Comparison of ENCODE assay signal across 8 cellular contexts in genomic region chr1:43991200-43991475, GRCh38. TPM values are rescaled to one million over a fixed set of nuclear protein-coding genes. Genes with fewer than 3 reads are reported as not detected.
A peak's percentile ranks its signal among the peaks of the same experiment; 100 is the strongest.
DNase-seq lines count a peak whose midpoint lies in the region; ATAC-seq and TF ChIP-seq lines count a peak whose summit lies in the region.

No MANE protein-coding gene starts in this region.

- DNase-seq in activated naive CD4-positive, alpha-beta T cell treated with anti-CD3 and anti-CD28 coated beads for 36 hours, result no peak
- DNase-seq in activated naive CD4-positive, alpha-beta T cell treated with anti-CD3 and anti-CD28 coated beads, Interleukin-2, amount 50 U/mL, for 16 hours, result no peak
- DNase-seq in adrenal gland (no peak), right lobe of liver (no peak), transverse colon (no peak), 8988T (no peak)
- no peak for DNase-seq in activated CD4-positive, alpha-beta T cell treated with anti-CD3 and anti-CD28 coated beads, Interleukin-2, amount 50 U/mL, for 4 hours

- H3K36me3 ChIP-seq in adrenal gland (replicated peaks in 1 of 2) (no peaks in the 10 kb centered on the region), right lobe of liver (no peaks in the 10 kb centered on the region), transverse colon (no peaks in the 10 kb centered on the region)

- H3K4me3 ChIP-seq in adrenal gland, result peak overlapping the region in 2 of 4 donors; percentile 72 to 73
- peak overlapping the region; percentile 54 to 75 (median 61) for H3K4me3 ChIP-seq in right lobe of liver
- peak overlapping the region; percentile 31 to 64 (median 58) for H3K4me3 ChIP-seq in transverse colon

- ATAC-seq in right lobe of liver, result no peak
- no peak for ATAC-seq in HG03439 (IDR thresholded peaks at IDR 0.05; ENCODE audit: unreplicated experiment)

- peak overlapping the region; percentile 20 to 82 (median 79) for H3K27ac ChIP-seq in adrenal gland
- peak overlapping the region; percentile 54 to 68 (median 66) for H3K27ac ChIP-seq in right lobe of liver
- H3K27ac ChIP-seq in transverse colon, result peak overlapping the region; percentile 83 to 88 (median 87)

- TF ChIP-seq CTCF in adrenal gland (IDR thresholded peaks at IDR 0.05) (no peak), right lobe of liver (IDR thresholded peaks at IDR 0.05) (no peak), transverse colon (IDR thresholded peaks at IDR 0.05) (no peak)

- TF ChIP-seq POLR2A in adrenal gland (IDR thresholded peaks at IDR 0.05), result no peak
- no peak for TF ChIP-seq POLR2A in right lobe of liver (IDR thresholded peaks at IDR 0.05)
- no peak for TF ChIP-seq POLR2A in transverse colon (IDR thresholded peaks at IDR 0.05)

- H3K4me1 ChIP-seq in adrenal gland (replicated peaks in 1 of 2) (peaks cover 7 to 11% of the 10 kb centered on the region in 2 donors), right lobe of liver (peaks cover 0 to 22% (median 1%) of the 10 kb centered on the region in 4 donors), transverse colon (peaks cover 5 to 32% (median 22%) of the 10 kb centered on the region in 4 donors)

- TF ChIP-seq EP300 in transverse colon (IDR thresholded peaks at IDR 0.05; ENCODE audit: low read depth), result no peak

- WGBS in adrenal gland, 4 donors, result 0 to 3% (median 2%) methylated on average over 4 to 10 of the region's 10 CpGs
- WGBS in right lobe of liver (ENCODE audit: insufficient coverage, low coverage, low lambda C conversion rate, missing lambda C conversion rate), result 0% methylated on average over 8 of the region's 10 CpGs
- 0% methylated on average over 8 of the region's 10 CpGs; no CpG with 5 or more reads in 1 of the 2 donors for WGBS in transverse colon (ENCODE audit: low coverage in 1 of 2), 2 donors

- no peaks in the 10 kb centered on the region for H3K27me3 ChIP-seq in adrenal gland
- no peaks in the 10 kb centered on the region for H3K27me3 ChIP-seq in right lobe of liver
- no peaks in the 10 kb centered on the region for H3K27me3 ChIP-seq in transverse colon

- in situ Hi-C loops in transverse colon (cut with MboI; ENCODE audit: low pct_ligation_motif_present in 1 of 4, low pct_unique_long_range_greater_than_20kb in 1 of 4, low sequenced_read_pairs in 3 of 4), result loop anchor here in 1 of 4 donors (10.0 kb wide), 1 partner anchor 54 kb away; no protein-coding TSS in a partner anchor

- intact Hi-C loops in activated naive CD4-positive, alpha-beta T cell treated with anti-CD3 and anti-CD28 coated beads for 36 hours (cut with micrococcal nuclease), result loop anchor here (1.0 to 5.0 kb wide), 5 partner anchors 17 to 339 kb away; partner anchors contain the start of genes ATP6V0B, IPO13 and KDM4A
- intact Hi-C loops in adrenal gland (cut with DNase I) (no loop called here), right lobe of liver (cut with DNase I) (no loop called here), transverse colon (cut with DNase I; ENCODE audit: low total_unique reads) (no loop called here)

- H3K27me3 Mint-ChIP-seq in activated naive CD4-positive, alpha-beta T cell treated with anti-CD3 and anti-CD28 coated beads for 36 hours (ENCODE audit: low read depth), result no peaks in the 10 kb centered on the region

- H3K4me3 Mint-ChIP-seq in activated naive CD4-positive, alpha-beta T cell treated with anti-CD3 and anti-CD28 coated beads for 36 hours, result peak overlapping the region; percentile 89

- peaks cover 5% of the 10 kb centered on the region for H3K4me1 Mint-ChIP-seq in activated naive CD4-positive, alpha-beta T cell treated with anti-CD3 and anti-CD28 coated beads for 36 hours (ENCODE audit: low read depth)

- no peaks in the 10 kb centered on the region for H3K9me3 ChIP-seq in adrenal gland (replicated peaks in 1 of 3)
- no peaks in the 10 kb centered on the region for H3K9me3 ChIP-seq in right lobe of liver
- H3K9me3 ChIP-seq in transverse colon, result no peaks in the 10 kb centered on the region

- H3K9me3 Mint-ChIP-seq in activated naive CD4-positive, alpha-beta T cell treated with anti-CD3 and anti-CD28 coated beads for 36 hours, result no peaks in the 10 kb centered on the region

- no peak overlapping the region for H3K27ac Mint-ChIP-seq in activated naive CD4-positive, alpha-beta T cell treated with anti-CD3 and anti-CD28 coated beads for 36 hours

- CTCF ChIA-PET in activated naive CD4-positive, alpha-beta T cell treated with anti-CD3 and anti-CD28 coated beads for 36 hours (lab: Charles Lee), result interaction anchor here (1.8 kb wide), 1 partner anchor 57 kb away, joined by 4 read pairs; no protein-coding TSS in a partner anchor

- H3K36me3 Mint-ChIP-seq in activated naive CD4-positive, alpha-beta T cell treated with anti-CD3 and anti-CD28 coated beads for 36 hours (ENCODE audit: low read depth), result no peaks in the 10 kb centered on the region

RNA-seq across cellular contexts. Expression of gene CCDC24, which starts 0.3 kb away (rescaled TPM):
- total RNA-seq in activated naive CD4-positive, alpha-beta T cell treated with anti-CD3 and anti-CD28 coated beads for 36 hours, result 1 to 10 TPM in 1 of 2 experiments, under 1 TPM in 1; 0.91 to 1.6 TPM
- total RNA-seq in adrenal gland, result 10 to 100 TPM in 5 of 8 donors, 1 to 10 TPM in 3; 5.8 to 16.8 (median 11.7) TPM
- 10 to 100 TPM in 2 of 3 donors, 1 to 10 TPM in 1; 3.1 to 53.5 (median 52.5) TPM for polyA plus RNA-seq in adrenal gland
- total RNA-seq in right lobe of liver, result 1 to 10 TPM; 2.2 to 8.4 (median 3.5) TPM
- total RNA-seq in transverse colon, result 10 to 100 TPM; 13.8 to 22.0 (median 17.6) TPM

RNA-seq across cellular contexts. Expression of gene B4GALT2, which starts 12.1 kb away (rescaled TPM):
- total RNA-seq in activated naive CD4-positive, alpha-beta T cell treated with anti-CD3 and anti-CD28 coated beads for 36 hours, result 10 to 100 TPM; 18.7 to 19.2 TPM
- 10 to 100 TPM; 18.8 to 47.9 (median 28.0) TPM for total RNA-seq in adrenal gland
- polyA plus RNA-seq in adrenal gland, result 10 to 100 TPM; 18.2 to 34.3 (median 24.1) TPM
- total RNA-seq in right lobe of liver, result 10 to 100 TPM; 13.4 to 49.5 (median 18.5) TPM
- total RNA-seq in transverse colon, result 10 to 100 TPM; 16.5 to 19.5 (median 18.6) TPM

RNA-seq across cellular contexts. Expression of gene ATP6V0B, which starts 16.4 kb away (rescaled TPM):
- 10 to 100 TPM; 44.2 to 52.6 TPM for total RNA-seq in activated naive CD4-positive, alpha-beta T cell treated with anti-CD3 and anti-CD28 coated beads for 36 hours
- total RNA-seq in adrenal gland (100 to 1,000 TPM; 177 to 318 (median 216) TPM), right lobe of liver (100 to 1,000 TPM in 2 of 6 experiments, 10 to 100 TPM in 4; 64.4 to 142 (median 76.9) TPM), transverse colon (100 to 1,000 TPM in 2 of 4 donors, 10 to 100 TPM in 2; 29.2 to 203 (median 97.9) TPM)
- polyA plus RNA-seq in adrenal gland, result 100 to 1,000 TPM; 141 to 302 (median 161) TPM

RNA-seq across cellular contexts. Expression of gene DPH2, which starts 21.3 kb away (rescaled TPM):
- 10 to 100 TPM; 22.2 to 27.7 TPM for total RNA-seq in activated naive CD4-positive, alpha-beta T cell treated with anti-CD3 and anti-CD28 coated beads for 36 hours
- 10 to 100 TPM; 12.0 to 48.0 (median 22.0) TPM for total RNA-seq in adrenal gland
- 10 to 100 TPM; 19.1 to 29.1 (median 24.6) TPM for polyA plus RNA-seq in adrenal gland
- total RNA-seq in right lobe of liver, result 10 to 100 TPM in 5 of 6 experiments, 1 to 10 TPM in 1; 8.9 to 27.5 (median 12.0) TPM
- 10 to 100 TPM; 13.1 to 29.4 (median 17.1) TPM for total RNA-seq in transverse colon

RNA-seq across cellular contexts. Expression of gene SLC6A9, which starts 40.1 kb away (rescaled TPM):
- total RNA-seq in activated naive CD4-positive, alpha-beta T cell treated with anti-CD3 and anti-CD28 coated beads for 36 hours, result 10 to 100 TPM; 10.2 to 11.1 TPM
- total RNA-seq in adrenal gland, result 100 to 1,000 TPM in 1 of 8 donors, 10 to 100 TPM in 7; 11.9 to 198 (median 23.5) TPM
- 10 to 100 TPM; 11.8 to 77.2 (median 27.6) TPM for polyA plus RNA-seq in adrenal gland
- total RNA-seq in right lobe of liver, result 1 to 10 TPM in 4 of 6 experiments, under 1 TPM in 2; 0.78 to 2.2 (median 1.9) TPM
- total RNA-seq in transverse colon, result 10 to 100 TPM; 22.4 to 31.8 (median 29.5) TPM
